Comparison of ENCODE assay signal across 1 cellular context in the genomic region with DNA sequence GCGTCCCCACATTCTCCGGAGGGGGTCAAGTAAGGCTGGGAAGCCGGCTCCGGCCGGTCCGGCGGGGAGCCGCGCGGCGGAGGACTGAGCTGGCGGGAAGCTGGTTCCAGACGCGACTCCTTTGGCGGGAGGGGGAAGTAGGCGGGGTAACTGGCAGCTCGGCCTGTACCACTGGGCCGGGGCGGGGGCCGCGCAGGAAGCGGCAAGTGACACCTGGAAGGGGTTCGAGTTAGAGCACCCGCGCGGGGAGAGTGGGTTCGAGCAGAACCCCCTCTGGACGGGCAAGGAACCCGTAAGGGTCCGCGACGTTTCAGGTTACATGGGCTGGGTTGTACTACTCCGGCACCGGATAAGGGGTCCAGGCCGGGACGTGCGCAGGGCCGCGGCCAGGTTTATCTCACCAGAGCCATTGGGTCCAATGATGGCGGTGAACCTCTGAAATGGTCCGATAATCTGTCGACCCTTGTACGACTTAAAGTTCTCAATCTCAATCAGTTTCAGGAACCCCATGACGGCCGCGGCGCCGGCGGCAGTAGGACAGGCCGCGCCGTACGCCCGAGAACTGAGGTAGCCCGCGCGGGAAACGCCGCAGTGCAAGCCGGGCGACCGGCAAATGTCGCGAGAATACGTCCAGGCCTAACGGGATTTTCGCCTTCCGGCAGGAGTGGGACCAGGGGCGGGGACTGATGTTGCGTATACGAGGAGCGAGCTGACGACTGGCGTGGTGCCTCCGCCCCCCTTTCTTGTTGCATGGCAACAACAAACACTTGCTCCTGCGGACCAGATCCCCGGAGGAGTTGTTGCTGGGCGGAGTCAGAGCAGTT.
TF ChIP-seq lines count a peak whose summit lies in the region.

A gene (plus strand): TSS at position 783 of the 824 bp plus-strand sequence. CDS start 3,404 bp downstream, outside the sequence.
A gene (minus strand): TSS at position 564 of the 824 bp plus-strand sequence. CDS start 54 bp downstream, at position 510.

TF ChIP-seq in HepG2, 621 proteins besides CTCF, POLR2A, EP300 and RAD21 (continued from another document and continues in another):
- TF ChIP-seq, protein P1, sequence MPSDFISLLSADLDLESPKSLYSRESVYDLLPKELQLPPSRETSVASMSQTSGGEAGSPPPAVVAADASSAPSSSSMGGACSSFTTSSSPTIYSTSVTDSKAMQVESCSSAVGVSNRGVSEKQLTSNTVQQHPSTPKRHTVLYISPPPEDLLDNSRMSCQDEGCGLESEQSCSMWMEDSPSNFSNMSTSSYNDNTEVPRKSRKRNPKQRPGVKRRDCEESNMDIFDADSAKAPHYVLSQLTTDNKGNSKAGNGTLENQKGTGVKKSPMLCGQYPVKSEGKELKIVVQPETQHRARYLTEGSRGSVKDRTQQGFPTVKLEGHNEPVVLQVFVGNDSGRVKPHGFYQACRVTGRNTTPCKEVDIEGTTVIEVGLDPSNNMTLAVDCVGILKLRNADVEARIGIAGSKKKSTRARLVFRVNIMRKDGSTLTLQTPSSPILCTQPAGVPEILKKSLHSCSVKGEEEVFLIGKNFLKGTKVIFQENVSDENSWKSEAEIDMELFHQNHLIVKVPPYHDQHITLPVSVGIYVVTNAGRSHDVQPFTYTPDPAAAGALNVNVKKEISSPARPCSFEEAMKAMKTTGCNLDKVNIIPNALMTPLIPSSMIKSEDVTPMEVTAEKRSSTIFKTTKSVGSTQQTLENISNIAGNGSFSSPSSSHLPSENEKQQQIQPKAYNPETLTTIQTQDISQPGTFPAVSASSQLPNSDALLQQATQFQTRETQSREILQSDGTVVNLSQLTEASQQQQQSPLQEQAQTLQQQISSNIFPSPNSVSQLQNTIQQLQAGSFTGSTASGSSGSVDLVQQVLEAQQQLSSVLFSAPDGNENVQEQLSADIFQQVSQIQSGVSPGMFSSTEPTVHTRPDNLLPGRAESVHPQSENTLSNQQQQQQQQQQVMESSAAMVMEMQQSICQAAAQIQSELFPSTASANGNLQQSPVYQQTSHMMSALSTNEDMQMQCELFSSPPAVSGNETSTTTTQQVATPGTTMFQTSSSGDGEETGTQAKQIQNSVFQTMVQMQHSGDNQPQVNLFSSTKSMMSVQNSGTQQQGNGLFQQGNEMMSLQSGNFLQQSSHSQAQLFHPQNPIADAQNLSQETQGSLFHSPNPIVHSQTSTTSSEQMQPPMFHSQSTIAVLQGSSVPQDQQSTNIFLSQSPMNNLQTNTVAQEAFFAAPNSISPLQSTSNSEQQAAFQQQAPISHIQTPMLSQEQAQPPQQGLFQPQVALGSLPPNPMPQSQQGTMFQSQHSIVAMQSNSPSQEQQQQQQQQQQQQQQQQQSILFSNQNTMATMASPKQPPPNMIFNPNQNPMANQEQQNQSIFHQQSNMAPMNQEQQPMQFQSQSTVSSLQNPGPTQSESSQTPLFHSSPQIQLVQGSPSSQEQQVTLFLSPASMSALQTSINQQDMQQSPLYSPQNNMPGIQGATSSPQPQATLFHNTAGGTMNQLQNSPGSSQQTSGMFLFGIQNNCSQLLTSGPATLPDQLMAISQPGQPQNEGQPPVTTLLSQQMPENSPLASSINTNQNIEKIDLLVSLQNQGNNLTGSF (CRISPR knock-in tag; IDR thresholded peaks at IDR 0.05): no peak
- TF ChIP-seq DR1 (CRISPR knock-in tag; IDR thresholded peaks at IDR 0.05) (0 out of 2 replicates have a peak, but pooled peaks have one; percentile 24), POLR2AphosphoS5 (IDR thresholded peaks at IDR 0.05; ENCODE audit: low read depth, low read length) (peak; percentile 67), ELF3 (CRISPR knock-in tag; IDR thresholded peaks at IDR 0.05) (0 out of 2 replicates have a peak, but pooled peaks have one; percentile 10), KDM5A (IDR thresholded peaks at IDR 0.05; ENCODE audit: borderline replicate concordance, low read length) (peak; percentile 65; the same call in 1 of the 2 replicates), PHF21A (CRISPR knock-in tag; IDR thresholded peaks at IDR 0.05) (no peak), TAF15 (IDR thresholded peaks at IDR 0.05; ENCODE audit: low read depth, low read length, poor library complexity, severe bottlenecking) (no peak), ISL2 (CRISPR knock-in tag; IDR thresholded peaks at IDR 0.05) (peak; percentile 30; the same call in 1 of the 2 replicates), ZNF350 (CRISPR knock-in tag; IDR thresholded peaks at IDR 0.05; ENCODE audit: borderline replicate concordance, low read depth) (peak; percentile 35; the same call in 1 of the 2 replicates), ZNF326 (CRISPR knock-in tag; IDR thresholded peaks at IDR 0.05; ENCODE audit: borderline replicate concordance) (no peak), RBAK (CRISPR knock-in tag; IDR thresholded peaks at IDR 0.05) (no peak), ZNF605 (CRISPR knock-in tag; IDR thresholded peaks at IDR 0.05) (no peak), MAFG (CRISPR knock-in tag; IDR thresholded peaks at IDR 0.05) (no peak), GFI1 (CRISPR knock-in tag; IDR thresholded peaks at IDR 0.05; ENCODE audit: borderline replicate concordance) (peak; percentile 18; the same call in 1 of the 2 replicates), MYC (CRISPR knock-in tag; IDR thresholded peaks at IDR 0.05; ENCODE audit: borderline replicate concordance) (peak; percentile 43; the same call in 1 of the 2 replicates), TSC22D2 (CRISPR knock-in tag; IDR thresholded peaks at IDR 0.05; ENCODE audit: borderline replicate concordance) (no peak), PAX8 (CRISPR knock-in tag; IDR thresholded peaks at IDR 0.05; ENCODE audit: borderline replicate concordance) (no peak), HMG20B (CRISPR knock-in tag; conservative IDR thresholded peaks at IDR 0.05) (no peak), U2AF1 (optimal IDR thresholded peaks at IDR 0.05; ENCODE audit: low read depth, low read length) (no peak), GZF1 (CRISPR knock-in tag; IDR thresholded peaks at IDR 0.05) (no peak), SMAD9 (CRISPR knock-in tag; IDR thresholded peaks at IDR 0.05) (no peak), ZMAT3 (CRISPR knock-in tag; conservative IDR thresholded peaks at IDR 0.05) (no peak), ASH2L (IDR thresholded peaks at IDR 0.05; ENCODE audit: insufficient read length, low read depth, low read length) (peak; percentile 81), ZNF782 (CRISPR knock-in tag; IDR thresholded peaks at IDR 0.05; ENCODE audit: borderline replicate concordance) (no peak), TAF1 (CRISPR knock-in tag; IDR thresholded peaks at IDR 0.05) (peak; percentile 73; the same call in 1 of the 2 replicates), ZNF720 (CRISPR knock-in tag; IDR thresholded peaks at IDR 0.05) (no peak), ZNF776 (CRISPR knock-in tag; IDR thresholded peaks at IDR 0.05) (peak; percentile 46; the same call in 1 of the 2 replicates), TBX3 (IDR thresholded peaks at IDR 0.05; ENCODE audit: borderline replicate concordance) (no peak), RXRB (CRISPR knock-in tag; IDR thresholded peaks at IDR 0.05; ENCODE audit: borderline replicate concordance) (peak; percentile 33; the same call in 1 of the 2 replicates), IRX3 (CRISPR knock-in tag; IDR thresholded peaks at IDR 0.05; ENCODE audit: borderline replicate concordance, low read depth) (no peak), NFE2 (CRISPR knock-in tag; IDR thresholded peaks at IDR 0.05) (no peak), ZNF496 (CRISPR knock-in tag; IDR thresholded peaks at IDR 0.05; ENCODE audit: insufficient replicate concordance) (no peak), ZFAT (CRISPR knock-in tag; conservative IDR thresholded peaks at IDR 0.05) (no peak), CBFB (CRISPR knock-in tag; IDR thresholded peaks at IDR 0.05) (no peak), ZNF746 (CRISPR knock-in tag; IDR thresholded peaks at IDR 0.05) (no peak), FOXK1 (CRISPR knock-in tag; IDR thresholded peaks at IDR 0.05; ENCODE audit: borderline replicate concordance, low read depth) (peak; percentile 20; the same call in 1 of the 2 replicates), SNAPC2 (CRISPR knock-in tag; IDR thresholded peaks at IDR 0.05) (no peak)
- TF ChIP-seq, protein P2, sequence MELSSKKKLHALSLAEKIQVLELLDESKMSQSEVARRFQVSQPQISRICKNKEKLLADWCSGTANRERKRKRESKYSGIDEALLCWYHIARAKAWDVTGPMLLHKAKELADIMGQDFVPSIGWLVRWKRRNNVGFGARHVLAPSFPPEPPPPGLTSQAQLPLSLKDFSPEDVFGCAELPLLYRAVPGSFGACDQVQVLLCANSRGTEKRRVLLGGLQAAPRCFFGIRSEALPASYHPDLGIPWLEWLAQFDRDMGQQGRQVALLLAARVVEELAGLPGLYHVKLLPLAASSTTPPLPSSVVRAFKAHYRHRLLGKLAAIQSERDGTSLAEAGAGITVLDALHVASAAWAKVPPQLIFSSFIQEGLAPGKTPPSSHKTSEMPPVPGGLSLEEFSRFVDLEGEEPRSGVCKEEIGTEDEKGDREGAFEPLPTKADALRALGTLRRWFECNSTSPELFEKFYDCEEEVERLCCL (CRISPR knock-in tag; IDR thresholded peaks at IDR 0.05; ENCODE audit: borderline replicate concordance): no peak
- TF ChIP-seq, protein P3, sequence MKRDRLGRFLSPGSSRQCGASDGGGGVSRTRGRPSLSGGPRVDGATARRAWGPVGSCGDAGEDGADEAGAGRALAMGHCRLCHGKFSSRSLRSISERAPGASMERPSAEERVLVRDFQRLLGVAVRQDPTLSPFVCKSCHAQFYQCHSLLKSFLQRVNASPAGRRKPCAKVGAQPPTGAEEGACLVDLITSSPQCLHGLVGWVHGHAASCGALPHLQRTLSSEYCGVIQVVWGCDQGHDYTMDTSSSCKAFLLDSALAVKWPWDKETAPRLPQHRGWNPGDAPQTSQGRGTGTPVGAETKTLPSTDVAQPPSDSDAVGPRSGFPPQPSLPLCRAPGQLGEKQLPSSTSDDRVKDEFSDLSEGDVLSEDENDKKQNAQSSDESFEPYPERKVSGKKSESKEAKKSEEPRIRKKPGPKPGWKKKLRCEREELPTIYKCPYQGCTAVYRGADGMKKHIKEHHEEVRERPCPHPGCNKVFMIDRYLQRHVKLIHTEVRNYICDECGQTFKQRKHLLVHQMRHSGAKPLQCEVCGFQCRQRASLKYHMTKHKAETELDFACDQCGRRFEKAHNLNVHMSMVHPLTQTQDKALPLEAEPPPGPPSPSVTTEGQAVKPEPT (CRISPR knock-in tag; IDR thresholded peaks at IDR 0.05; ENCODE audit: low read depth): no peak
- TF ChIP-seq, protein P4, sequence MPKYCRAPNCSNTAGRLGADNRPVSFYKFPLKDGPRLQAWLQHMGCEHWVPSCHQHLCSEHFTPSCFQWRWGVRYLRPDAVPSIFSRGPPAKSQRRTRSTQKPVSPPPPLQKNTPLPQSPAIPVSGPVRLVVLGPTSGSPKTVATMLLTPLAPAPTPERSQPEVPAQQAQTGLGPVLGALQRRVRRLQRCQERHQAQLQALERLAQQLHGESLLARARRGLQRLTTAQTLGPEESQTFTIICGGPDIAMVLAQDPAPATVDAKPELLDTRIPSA (CRISPR knock-in tag; IDR thresholded peaks at IDR 0.05; ENCODE audit: borderline replicate concordance): no peak; the same call in 1 of the 2 replicates
- TF ChIP-seq, protein P5, sequence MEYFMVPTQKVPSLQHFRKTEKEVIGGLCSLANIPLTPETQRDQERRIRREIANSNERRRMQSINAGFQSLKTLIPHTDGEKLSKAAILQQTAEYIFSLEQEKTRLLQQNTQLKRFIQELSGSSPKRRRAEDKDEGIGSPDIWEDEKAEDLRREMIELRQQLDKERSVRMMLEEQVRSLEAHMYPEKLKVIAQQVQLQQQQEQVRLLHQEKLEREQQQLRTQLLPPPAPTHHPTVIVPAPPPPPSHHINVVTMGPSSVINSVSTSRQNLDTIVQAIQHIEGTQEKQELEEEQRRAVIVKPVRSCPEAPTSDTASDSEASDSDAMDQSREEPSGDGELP (IDR thresholded peaks at IDR 0.05; ENCODE audit: borderline replicate concordance, low read depth): no peak
- TF ChIP-seq, protein P6, sequence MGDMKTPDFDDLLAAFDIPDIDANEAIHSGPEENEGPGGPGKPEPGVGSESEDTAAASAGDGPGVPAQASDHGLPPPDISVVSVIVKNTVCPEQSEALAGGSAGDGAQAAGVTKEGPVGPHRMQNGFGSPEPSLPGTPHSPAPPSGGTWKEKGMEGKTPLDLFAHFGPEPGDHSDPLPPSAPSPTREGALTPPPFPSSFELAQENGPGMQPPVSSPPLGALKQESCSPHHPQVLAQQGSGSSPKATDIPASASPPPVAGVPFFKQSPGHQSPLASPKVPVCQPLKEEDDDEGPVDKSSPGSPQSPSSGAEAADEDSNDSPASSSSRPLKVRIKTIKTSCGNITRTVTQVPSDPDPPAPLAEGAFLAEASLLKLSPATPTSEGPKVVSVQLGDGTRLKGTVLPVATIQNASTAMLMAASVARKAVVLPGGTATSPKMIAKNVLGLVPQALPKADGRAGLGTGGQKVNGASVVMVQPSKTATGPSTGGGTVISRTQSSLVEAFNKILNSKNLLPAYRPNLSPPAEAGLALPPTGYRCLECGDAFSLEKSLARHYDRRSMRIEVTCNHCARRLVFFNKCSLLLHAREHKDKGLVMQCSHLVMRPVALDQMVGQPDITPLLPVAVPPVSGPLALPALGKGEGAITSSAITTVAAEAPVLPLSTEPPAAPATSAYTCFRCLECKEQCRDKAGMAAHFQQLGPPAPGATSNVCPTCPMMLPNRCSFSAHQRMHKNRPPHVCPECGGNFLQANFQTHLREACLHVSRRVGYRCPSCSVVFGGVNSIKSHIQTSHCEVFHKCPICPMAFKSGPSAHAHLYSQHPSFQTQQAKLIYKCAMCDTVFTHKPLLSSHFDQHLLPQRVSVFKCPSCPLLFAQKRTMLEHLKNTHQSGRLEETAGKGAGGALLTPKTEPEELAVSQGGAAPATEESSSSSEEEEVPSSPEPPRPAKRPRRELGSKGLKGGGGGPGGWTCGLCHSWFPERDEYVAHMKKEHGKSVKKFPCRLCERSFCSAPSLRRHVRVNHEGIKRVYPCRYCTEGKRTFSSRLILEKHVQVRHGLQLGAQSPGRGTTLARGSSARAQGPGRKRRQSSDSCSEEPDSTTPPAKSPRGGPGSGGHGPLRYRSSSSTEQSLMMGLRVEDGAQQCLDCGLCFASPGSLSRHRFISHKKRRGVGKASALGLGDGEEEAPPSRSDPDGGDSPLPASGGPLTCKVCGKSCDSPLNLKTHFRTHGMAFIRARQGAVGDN (CRISPR knock-in tag; IDR thresholded peaks at IDR 0.05): peak; percentile 85
- TF ChIP-seq, protein P7, sequence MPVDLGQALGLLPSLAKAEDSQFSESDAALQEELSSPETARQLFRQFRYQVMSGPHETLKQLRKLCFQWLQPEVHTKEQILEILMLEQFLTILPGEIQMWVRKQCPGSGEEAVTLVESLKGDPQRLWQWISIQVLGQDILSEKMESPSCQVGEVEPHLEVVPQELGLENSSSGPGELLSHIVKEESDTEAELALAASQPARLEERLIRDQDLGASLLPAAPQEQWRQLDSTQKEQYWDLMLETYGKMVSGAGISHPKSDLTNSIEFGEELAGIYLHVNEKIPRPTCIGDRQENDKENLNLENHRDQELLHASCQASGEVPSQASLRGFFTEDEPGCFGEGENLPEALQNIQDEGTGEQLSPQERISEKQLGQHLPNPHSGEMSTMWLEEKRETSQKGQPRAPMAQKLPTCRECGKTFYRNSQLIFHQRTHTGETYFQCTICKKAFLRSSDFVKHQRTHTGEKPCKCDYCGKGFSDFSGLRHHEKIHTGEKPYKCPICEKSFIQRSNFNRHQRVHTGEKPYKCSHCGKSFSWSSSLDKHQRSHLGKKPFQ (CRISPR knock-in tag; IDR thresholded peaks at IDR 0.05; ENCODE audit: insufficient replicate concordance): no peak
